Comparison of ENCODE assay signal across 8 cellular contexts in genomic region chr2:27960237-27960912, GRCh38.
DNase-seq lines count a peak whose midpoint lies in the region; ATAC-seq and TF ChIP-seq lines count a peak whose summit lies in the region.
"Had no signal": no experiment of that assay in that cellular context is flagged by ENCODE, and none has a peak within 500 bp of the region (broad histone marks: within the 10 kb centered on the region; RNA-seq: fewer than 3 reads in every experiment).

No MANE protein-coding gene starts in this region.

- no peaks in the 10 kb centered on the region for H3K36me3 ChIP-seq in SJCRH30
- no peaks in the 10 kb centered on the region for H3K36me3 ChIP-seq in skeletal muscle tissue (ENCODE audit: control insufficient read depth in 3 of 3, insufficient read depth in 3 of 3, low read length in 3 of 3)
- 0 out of 2 replicates have a peak, but pooled peaks cover 5% of the 10 kb centered on the region for H3K36me3 ChIP-seq in PC-9 (ENCODE audit: low read depth)

- H3K4me3 ChIP-seq in SJCRH30: peak overlapping the region; percentile 3; the same call in 1 of the 2 replicates
- no peak overlapping the region for H3K4me3 ChIP-seq in skeletal muscle tissue (ENCODE audit: low read length in 3 of 3)
- no peak overlapping the region for H3K4me3 ChIP-seq in PC-9

- BruUV-seq in PC-9 (replicated peaks; lab: Mats Ljungman, UMichigan): no TSS peak

- no peak overlapping the region for H3K4me2 ChIP-seq in PC-9

- H3F3A ChIP-seq in PC-9 (ENCODE audit: insufficient read depth, low read depth): peaks cover 23% of the 10 kb centered on the region

- no peaks in the 10 kb centered on the region for H4K20me1 ChIP-seq in PC-9 (ENCODE audit: insufficient read depth)

- no peak overlapping the region for H2AFZ ChIP-seq in PC-9

- H3K4me1 ChIP-seq in SJCRH30 (peaks cover 16% of the 10 kb centered on the region), skeletal muscle tissue (ENCODE audit: control insufficient read depth in 3 of 3, insufficient read depth in 3 of 3, low read length in 3 of 3) (peaks cover 16 to 28% (median 19%) of the 10 kb centered on the region in 3 donors), PC-9 (replicated peaks; ENCODE audit: insufficient read depth) (peaks cover 43% of the 10 kb centered on the region)

- POLR2A ChIA-PET in PC-9 (lab: Charles Lee; ENCODE audit: unreplicated experiment): no interaction called here

- no peak for ATAC-seq in GM19328 (IDR thresholded peaks at IDR 0.05; ENCODE audit: unreplicated experiment)

- H3K9me3 ChIP-seq in SJCRH30 (replicated peaks) (no peaks in the 10 kb centered on the region), skeletal muscle tissue (ENCODE audit: control insufficient read depth in 3 of 3, low read length in 3 of 3) (no peaks in the 10 kb centered on the region), PC-9 (ENCODE audit: insufficient read depth, low read depth) (no peaks in the 10 kb centered on the region; the same call in 1 of the 2 replicates)

- H3K9me2 ChIP-seq in PC-9 (ENCODE audit: insufficient read depth): no peaks in the 10 kb centered on the region

- DNase-seq in H4 (ENCODE audit: low spot score) (peak; percentile 78), SJCRH30 (peak; percentile 29 to 65), fibroblast of gingiva (ENCODE audit: low read depth) (peak; percentile 87), DMS153 treated with DMSO at 0.1 percent for 48 hours (lab: John Stamatoyannopoulos, UW; ENCODE audit: unreplicated experiment) (no peak), PC-9 (no peak)
- DNase-seq: H9 had no signal

- no peak for TF ChIP-seq CTCF in PC-9 (conservative IDR thresholded peaks at IDR 0.05)

- CTCF ChIA-PET in PC-9 (lab: Charles Lee): no interaction called here

- H3K79me2 ChIP-seq in PC-9 (ENCODE audit: low read depth): peaks cover 25% of the 10 kb centered on the region

- intact Hi-C loops in PC-9 (cut with micrococcal nuclease; ENCODE audit: unreplicated experiment): no loop called here

- no peaks in the 10 kb centered on the region for H3K27me3 ChIP-seq in SJCRH30
- H3K27me3 ChIP-seq in skeletal muscle tissue (ENCODE audit: control insufficient read depth in 3 of 3, insufficient read depth in 3 of 3, low read length in 3 of 3): no peaks in the 10 kb centered on the region
- no peaks in the 10 kb centered on the region for H3K27me3 ChIP-seq in PC-9 (ENCODE audit: insufficient read depth, low read depth)

- peak overlapping the region; percentile 26 for H3K27ac ChIP-seq in SJCRH30
- H3K27ac ChIP-seq in skeletal muscle tissue (ENCODE audit: low read depth, low read length): peak overlapping the region; percentile 53
- no peak overlapping the region for H3K27ac ChIP-seq in PC-9

- H3K9ac ChIP-seq in skeletal muscle tissue (ENCODE audit: low read depth in 1 of 3, low read length in 3 of 3): no peak overlapping the region

Comparison
In these comparisons a context has a peak if more than half of its experiments do, and no peak if none do; other contexts are left out.
1. DNase-seq: peak in H4 (single experiment), SJCRH30 (2 of 2) and fibroblast of gingiva (single experiment); none in DMS153 treated with DMSO at 0.1 percent for 48 hours (single experiment) and PC-9 (0 of 2).